In genomic region chr20:32992015-32992641, GRCh38 we compare ENCODE assay signal across 27 cellular contexts. TPM values are rescaled to one million over a fixed set of nuclear protein-coding genes. Genes with fewer than 3 reads are reported as not detected.
DNase-seq lines count a peak whose midpoint lies in the region; ATAC-seq and TF ChIP-seq lines count a peak whose summit lies in the region.
"Had no signal": no experiment of that assay in that cellular context is flagged by ENCODE, and none has a peak within 500 bp of the region (broad histone marks: within the 10 kb centered on the region; RNA-seq: fewer than 3 reads in every experiment).

No MANE protein-coding gene starts in this region.

- H3K36me3 Mint-ChIP-seq in CD8-positive, alpha-beta T cell, result no peaks in the 10 kb centered on the region
- H3K36me3 Mint-ChIP-seq in activated B cell treated with CpG ODN at 0.5 μM for 24 hours (ENCODE audit: low read depth) (no peaks in the 10 kb centered on the region), Caco-2 (ENCODE audit: insufficient read depth, unreplicated experiment) (no peaks in the 10 kb centered on the region)
- peaks cover 17% of the 10 kb centered on the region for H3K36me3 Mint-ChIP-seq in stimulated activated memory B cell treated with anti-CD40 and anti-IgM and Interleukin-4, amounts not matched to agents 10 μg/mL and 1 μg/mL and 100 μg/mL, for 72 hours
- H3K36me3 Mint-ChIP-seq in activated T-helper 2 cell treated with anti-CD3 and anti-CD28 coated beads, Interferon-gamma antibody, Interleukin-2, Interleukin-4, amounts not matched to agents 10 μg/mL and 5 μg/mL and 100 μg/mL, durations not matched to agents 14 hours and 24 hours and 36 hours (ENCODE audit: low read depth), result no peaks in the 10 kb centered on the region

- no peak for TF ChIP-seq CTCF in CD8-positive, alpha-beta T cell (IDR thresholded peaks at IDR 0.05)
- TF ChIP-seq CTCF in NB4 (IDR thresholded peaks at IDR 0.05; ENCODE audit: low read depth, low read length), result no peak
- no peak for TF ChIP-seq CTCF in activated B cell treated with CpG ODN at 0.5 μM for 24 hours (IDR thresholded peaks at IDR 0.05)
- TF ChIP-seq CTCF in Caco-2 (IDR thresholded peaks at IDR 0.05; ENCODE audit: insufficient read depth in 1 of 2, low read depth in 1 of 2, low read length in 1 of 2, severe bottlenecking in 1 of 2, unreplicated experiment in 1 of 2), result no peak

- ATAC-seq in CD8-positive, alpha-beta T cell, result no peak
- ATAC-seq in activated B cell treated with CpG ODN at 0.5 μM for 24 hours (ENCODE audit: low read depth) (peak; percentile 54), GM18867 (IDR thresholded peaks at IDR 0.05; ENCODE audit: unreplicated experiment) (no peak), GM21529 (IDR thresholded peaks at IDR 0.05; ENCODE audit: unreplicated experiment) (no peak)
- ATAC-seq in stimulated activated memory B cell treated with anti-CD40 and anti-IgM and Interleukin-4, amounts not matched to agents 10 μg/mL and 1 μg/mL and 100 μg/mL, for 72 hours, result peak; percentile 71
- ATAC-seq: Right ventricle myocardium inferior had no signal

- POLR2A ChIA-PET in CD8-positive, alpha-beta T cell (lab: Charles Lee), result interaction anchor here (0.6 to 1.9 kb wide), 2 partner anchors 18 to 250 kb away, joined by 3 to 7 read pairs; no protein-coding TSS in a partner anchor
- POLR2A ChIA-PET in activated B cell treated with CpG ODN at 0.5 μM for 24 hours (lab: Charles Lee), result interaction anchor here (0.7 to 2.7 kb wide), 3 partner anchors 18 to 22 kb away, joined by 3 to 18 read pairs (median 4); no protein-coding TSS in a partner anchor
- POLR2A ChIA-PET in Caco-2 (lab: Charles Lee), result no interaction called here

- no peaks in the 10 kb centered on the region for H3K9me3 ChIP-seq in CD8-positive, alpha-beta T cell (ENCODE audit: low read length)
- peaks cover 7% of the 10 kb centered on the region for H3K9me3 ChIP-seq in Caco-2

- BruUV-seq in Caco-2 (replicated peaks; lab: Mats Ljungman, UMichigan), result no TSS peak

- CTCF ChIA-PET in CD8-positive, alpha-beta T cell (lab: Charles Lee), result interaction anchor here (1.5 to 1.6 kb wide), 2 partner anchors 13 to 19 kb away, joined by 4 to 5 read pairs; no protein-coding TSS in a partner anchor
- CTCF ChIA-PET in activated B cell treated with CpG ODN at 0.5 μM for 24 hours (lab: Charles Lee) (interaction anchor here (1.4 kb wide), 1 partner anchor 84 kb away, joined by 3 read pairs; no protein-coding TSS in a partner anchor), Caco-2 (lab: Charles Lee) (no interaction called here)

- H3K27ac Mint-ChIP-seq in CD8-positive, alpha-beta T cell, result peak overlapping the region; percentile 45
- no peak overlapping the region for H3K27ac Mint-ChIP-seq in activated B cell treated with CpG ODN at 0.5 μM for 24 hours
- H3K27ac Mint-ChIP-seq in stimulated activated memory B cell treated with anti-CD40 and anti-IgM and Interleukin-4, amounts not matched to agents 10 μg/mL and 1 μg/mL and 100 μg/mL, for 72 hours, result peak overlapping the region; percentile 49
- no peak overlapping the region for H3K27ac Mint-ChIP-seq in Caco-2 (ENCODE audit: unreplicated experiment)
- H3K27ac Mint-ChIP-seq in activated T-helper 2 cell treated with anti-CD3 and anti-CD28 coated beads, Interferon-gamma antibody, Interleukin-2, Interleukin-4, amounts not matched to agents 10 μg/mL and 5 μg/mL and 100 μg/mL, durations not matched to agents 14 hours and 24 hours and 36 hours, result no peak overlapping the region
- H3K27ac Mint-ChIP-seq: H9; HFFc6; T-helper 1 cell treated with Interleukin-12 subunit alpha and Interleukin-12 subunit beta and Interleukin-4 antibody, amounts not matched to agents 30 μg/mL and 1 μg/mL, for 36 hours had no signal

- peaks cover 38% of the 10 kb centered on the region for H3K4me1 ChIP-seq in CD8-positive, alpha-beta T cell (ENCODE audit: insufficient read depth, low read length)
- H3K4me1 ChIP-seq in Caco-2, result no peaks in the 10 kb centered on the region

- H3K27ac ChIP-seq in CD8-positive, alpha-beta T cell (ENCODE audit: low read depth, low read length), result no peak overlapping the region
- H3K27ac ChIP-seq: GM23248 had no signal

- peaks cover 41% of the 10 kb centered on the region for H3K4me1 Mint-ChIP-seq in CD8-positive, alpha-beta T cell (ENCODE audit: low read depth)
- H3K4me1 Mint-ChIP-seq in activated B cell treated with CpG ODN at 0.5 μM for 24 hours (peaks cover 23% of the 10 kb centered on the region), Caco-2 (ENCODE audit: low read depth, unreplicated experiment) (no peaks in the 10 kb centered on the region)
- peaks cover 36% of the 10 kb centered on the region for H3K4me1 Mint-ChIP-seq in stimulated activated memory B cell treated with anti-CD40 and anti-IgM and Interleukin-4, amounts not matched to agents 10 μg/mL and 1 μg/mL and 100 μg/mL, for 72 hours
- H3K4me1 Mint-ChIP-seq in activated T-helper 2 cell treated with anti-CD3 and anti-CD28 coated beads, Interferon-gamma antibody, Interleukin-2, Interleukin-4, amounts not matched to agents 10 μg/mL and 5 μg/mL and 100 μg/mL, durations not matched to agents 14 hours and 24 hours and 36 hours (ENCODE audit: low read depth), result peaks cover 4% of the 10 kb centered on the region
- H3K4me1 Mint-ChIP-seq: H9 had no signal

- H3K36me3 ChIP-seq in CD8-positive, alpha-beta T cell (ENCODE audit: insufficient read depth, low read length), result no peaks in the 10 kb centered on the region
- no peaks in the 10 kb centered on the region for H3K36me3 ChIP-seq in Caco-2 (ENCODE audit: control insufficient read depth, insufficient read depth, low read length)

- TF ChIP-seq POLR2A in NB4 (IDR thresholded peaks at IDR 0.05; ENCODE audit: extremely low read depth, insufficient read length), result no peak

- H3K27me3 ChIP-seq in CD8-positive, alpha-beta T cell (ENCODE audit: insufficient read depth, low read length), result no peaks in the 10 kb centered on the region
- H3K27me3 ChIP-seq in Caco-2 (replicated peaks; ENCODE audit: control insufficient read depth, insufficient read depth, low read length), result no peaks in the 10 kb centered on the region

- H3K4me3 ChIP-seq in CD8-positive, alpha-beta T cell (ENCODE audit: low read depth, low read length), result no peak overlapping the region
- H3K4me3 ChIP-seq in NB4 (ENCODE audit: low read depth, low read length), result no peak overlapping the region
- H3K4me3 ChIP-seq in Caco-2 (ENCODE audit: low read depth, low read length), result no peak overlapping the region
- H3K4me3 ChIP-seq: GM23248 had no signal

- intact Hi-C loops in CD8-positive, alpha-beta T cell (cut with DNase I, micrococcal nuclease), result loop anchor here in 1 of 2 experiments (5.0 kb wide), 1 partner anchor 45 kb away; no protein-coding TSS in a partner anchor
- intact Hi-C loops in activated B cell treated with CpG ODN at 0.5 μM for 24 hours (cut with micrococcal nuclease), result loop anchor here (1.0 kb wide), 1 partner anchor 20 kb away; no protein-coding TSS in a partner anchor
- intact Hi-C loops in Caco-2 (cut with micrococcal nuclease; ENCODE audit: unreplicated experiment), result no loop called here
- intact Hi-C loops in activated T-helper 2 cell treated with anti-CD3 and anti-CD28 coated beads, Interferon-gamma antibody, Interleukin-2, Interleukin-4, amounts not matched to agents 10 μg/mL and 5 μg/mL and 100 μg/mL, durations not matched to agents 14 hours and 24 hours and 36 hours (cut with micrococcal nuclease), result no loop called here

- peaks cover 11% of the 10 kb centered on the region for H3K9me3 Mint-ChIP-seq in CD8-positive, alpha-beta T cell
- H3K9me3 Mint-ChIP-seq in activated B cell treated with CpG ODN at 0.5 μM for 24 hours, result peaks cover 7% of the 10 kb centered on the region
- peaks cover 13% of the 10 kb centered on the region for H3K9me3 Mint-ChIP-seq in stimulated activated memory B cell treated with anti-CD40 and anti-IgM and Interleukin-4, amounts not matched to agents 10 μg/mL and 1 μg/mL and 100 μg/mL, for 72 hours
- peaks cover 15% of the 10 kb centered on the region for H3K9me3 Mint-ChIP-seq in Caco-2 (ENCODE audit: unreplicated experiment)
- H3K9me3 Mint-ChIP-seq in activated T-helper 2 cell treated with anti-CD3 and anti-CD28 coated beads, Interferon-gamma antibody, Interleukin-2, Interleukin-4, amounts not matched to agents 10 μg/mL and 5 μg/mL and 100 μg/mL, durations not matched to agents 14 hours and 24 hours and 36 hours, result peaks cover 25% of the 10 kb centered on the region
- H3K9me3 Mint-ChIP-seq: H9 had no signal

- no peak overlapping the region for H3K4me3 Mint-ChIP-seq in CD8-positive, alpha-beta T cell
- H3K4me3 Mint-ChIP-seq in activated B cell treated with CpG ODN at 0.5 μM for 24 hours, result no peak overlapping the region
- H3K4me3 Mint-ChIP-seq in stimulated activated memory B cell treated with anti-CD40 and anti-IgM and Interleukin-4, amounts not matched to agents 10 μg/mL and 1 μg/mL and 100 μg/mL, for 72 hours, result no peak overlapping the region
- no peak overlapping the region for H3K4me3 Mint-ChIP-seq in Caco-2 (ENCODE audit: unreplicated experiment)
- no peak overlapping the region for H3K4me3 Mint-ChIP-seq in activated T-helper 2 cell treated with anti-CD3 and anti-CD28 coated beads, Interferon-gamma antibody, Interleukin-2, Interleukin-4, amounts not matched to agents 10 μg/mL and 5 μg/mL and 100 μg/mL, durations not matched to agents 14 hours and 24 hours and 36 hours (ENCODE audit: low read depth)
- H3K4me3 Mint-ChIP-seq: H9; HFFc6; T-helper 1 cell treated with Interleukin-12 subunit alpha and Interleukin-12 subunit beta and Interleukin-4 antibody, amounts not matched to agents 30 μg/mL and 1 μg/mL, for 36 hours had no signal

- no peaks in the 10 kb centered on the region for H3K27me3 Mint-ChIP-seq in CD8-positive, alpha-beta T cell (ENCODE audit: low read depth)
- H3K27me3 Mint-ChIP-seq in activated B cell treated with CpG ODN at 0.5 μM for 24 hours, result peaks cover 3% of the 10 kb centered on the region
- H3K27me3 Mint-ChIP-seq in stimulated activated memory B cell treated with anti-CD40 and anti-IgM and Interleukin-4, amounts not matched to agents 10 μg/mL and 1 μg/mL and 100 μg/mL, for 72 hours, result no peaks in the 10 kb centered on the region
- peaks cover 9% of the 10 kb centered on the region for H3K27me3 Mint-ChIP-seq in Caco-2 (ENCODE audit: insufficient read depth, unreplicated experiment)
- no peaks in the 10 kb centered on the region for H3K27me3 Mint-ChIP-seq in activated T-helper 2 cell treated with anti-CD3 and anti-CD28 coated beads, Interferon-gamma antibody, Interleukin-2, Interleukin-4, amounts not matched to agents 10 μg/mL and 5 μg/mL and 100 μg/mL, durations not matched to agents 14 hours and 24 hours and 36 hours (ENCODE audit: low read depth)

- DNase-seq in CD8-positive, alpha-beta T cell, result no peak
- DNase-seq in NB4 (ENCODE audit: low read depth), result peak; percentile 45
- DNase-seq in activated B cell treated with CpG ODN at 0.5 μM for 24 hours, result no peak
- DNase-seq in Caco-2, result no peak
- DNase-seq in activated T-helper 2 cell treated with anti-CD3 and anti-CD28 coated beads, Interferon-gamma antibody, Interleukin-2, Interleukin-4, amounts not matched to agents 10 μg/mL and 5 μg/mL and 100 μg/mL, durations not matched to agents 14 hours and 24 hours and 36 hours (ENCODE audit: low spot score), result no peak
- DNase-seq: C1 segment of cervical spinal cord, DMS53, EL, GF-D8, GM23248, H9, HFFc6, KG1, MV-4-11, NCI-H1694, NCI-H2081, NCI-H2171 treated with DMSO at 0.1 percent for 48 hours, NCI-H748 treated with DMSO at 0.1 percent for 48 hours, OCI-M1 had no signal

RNA-seq across cellular contexts. Expression of gene SUN5, which starts 12.1 kb away (rescaled TPM):
- not detected for total RNA-seq in CD8-positive, alpha-beta T cell
- total RNA-seq in activated B cell treated with CpG ODN at 0.5 μM for 24 hours (not detected in 2 replicates), Caco-2 (2022) (not detected in 2 replicates)
- total RNA-seq in activated T-helper 2 cell treated with anti-CD3 and anti-CD28 coated beads, Interferon-gamma antibody, Interleukin-2, Interleukin-4, amounts not matched to agents 10 μg/mL and 5 μg/mL and 100 μg/mL, durations not matched to agents 14 hours and 24 hours and 36 hours, result not detected in 2 replicates
- total RNA-seq: GM23248, H9, HFFc6, HT1080, M059J, Right ventricle myocardium inferior, SK-MEL-5 had no signal

RNA-seq across cellular contexts. Expression of gene BPIFB2, which starts 15.4 kb away (rescaled TPM):
- total RNA-seq in CD8-positive, alpha-beta T cell, result not detected
- total RNA-seq in activated B cell treated with CpG ODN at 0.5 μM for 24 hours (not detected in 2 replicates), Caco-2 (2022) (not detected in 2 replicates)
- not detected in 2 replicates for total RNA-seq in activated T-helper 2 cell treated with anti-CD3 and anti-CD28 coated beads, Interferon-gamma antibody, Interleukin-2, Interleukin-4, amounts not matched to agents 10 μg/mL and 5 μg/mL and 100 μg/mL, durations not matched to agents 14 hours and 24 hours and 36 hours
- total RNA-seq: GM23248, H9, HFFc6, HT1080, M059J, Right ventricle myocardium inferior, SK-MEL-5 had no signal

RNA-seq across cellular contexts. Expression of gene BPIFB6, which starts 39.3 kb away (rescaled TPM):
- not detected for total RNA-seq in CD8-positive, alpha-beta T cell
- total RNA-seq in activated B cell treated with CpG ODN at 0.5 μM for 24 hours (not detected in 2 replicates), Caco-2 (2022) (not detected in 2 replicates)
- not detected in 2 replicates for total RNA-seq in activated T-helper 2 cell treated with anti-CD3 and anti-CD28 coated beads, Interferon-gamma antibody, Interleukin-2, Interleukin-4, amounts not matched to agents 10 μg/mL and 5 μg/mL and 100 μg/mL, durations not matched to agents 14 hours and 24 hours and 36 hours
- total RNA-seq: GM23248, H9, HFFc6, HT1080, M059J, Right ventricle myocardium inferior, SK-MEL-5 had no signal

Comparison
In these comparisons a context has a peak if more than half of its experiments do, and no peak if none do; other contexts are left out.
1. ATAC-seq: peak in activated B cell treated with CpG ODN at 0.5 μM for 24 hours (single experiment) and stimulated activated memory B cell treated with anti-CD40 and anti-IgM and Interleukin-4, amounts not matched to agents 10 μg/mL and 1 μg/mL and 100 μg/mL, for 72 hours (single experiment); none in CD8-positive, alpha-beta T cell (single experiment), GM18867 (single experiment) and GM21529 (single experiment).
2. H3K27ac Mint-ChIP-seq: peak in CD8-positive, alpha-beta T cell (single experiment) and stimulated activated memory B cell treated with anti-CD40 and anti-IgM and Interleukin-4, amounts not matched to agents 10 μg/mL and 1 μg/mL and 100 μg/mL, for 72 hours (single experiment); none in activated B cell treated with CpG ODN at 0.5 μM for 24 hours (single experiment), Caco-2 (single experiment) and activated T-helper 2 cell treated with anti-CD3 and anti-CD28 coated beads, Interferon-gamma antibody, Interleukin-2, Interleukin-4, amounts not matched to agents 10 μg/mL and 5 μg/mL and 100 μg/mL, durations not matched to agents 14 hours and 24 hours and 36 hours (single experiment).